Comparison of ENCODE assay signal across 17 cellular contexts in the genomic region with DNA sequence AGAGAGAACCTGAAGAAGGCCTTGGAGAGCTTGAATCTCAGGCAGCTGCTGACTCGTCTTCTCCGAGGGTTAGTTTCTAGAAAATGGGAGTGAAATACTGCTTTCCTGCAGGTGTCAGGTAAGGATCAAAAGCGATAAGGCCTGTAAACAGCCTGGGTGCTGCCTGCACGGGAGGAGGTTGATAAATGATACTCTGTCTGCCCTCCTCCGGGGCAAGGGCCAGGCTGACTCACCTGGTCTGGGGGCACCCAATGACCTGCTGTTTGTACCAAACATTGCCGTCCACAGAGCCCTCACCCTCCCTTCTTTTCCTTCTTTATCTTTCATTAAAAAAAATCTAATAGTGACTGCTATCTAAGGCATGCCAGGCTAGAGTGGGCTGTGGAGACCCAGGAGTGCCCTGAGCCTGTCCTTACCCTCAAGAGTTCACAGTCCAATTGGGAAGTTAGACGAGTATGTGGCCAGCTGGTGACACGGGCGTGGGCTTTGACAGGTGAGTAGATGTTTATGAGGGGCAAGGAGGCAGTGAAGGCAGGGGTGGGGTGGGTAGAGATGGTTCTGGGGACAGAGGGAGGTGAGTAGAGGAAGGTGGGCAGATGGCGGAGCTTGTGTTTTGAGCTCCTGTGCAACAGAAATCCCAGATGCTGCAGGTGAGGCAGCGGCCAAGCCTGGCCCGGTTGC. TPM values are rescaled to one million over a fixed set of nuclear protein-coding genes. Genes with fewer than 3 reads are reported as not detected.
DNase-seq lines count a peak whose midpoint lies in the region; ATAC-seq, FAIRE-seq and TF ChIP-seq lines count a peak whose summit lies in the region.
"Had no signal": no experiment of that assay in that cellular context is flagged by ENCODE, and none has a peak within 500 bp of the region (broad histone marks: within the 10 kb centered on the region; RNA-seq: fewer than 3 reads in every experiment).

No MANE protein-coding gene starts in this region.

- H3K27ac Mint-ChIP-seq in endodermal cell, result no peak overlapping the region

- H3K4me3 ChIP-seq in colonic mucosa, result no peak overlapping the region
- no peak overlapping the region for H3K4me3 ChIP-seq in pancreas
- no peak overlapping the region for H3K4me3 ChIP-seq in endodermal cell (ENCODE audit: low read length)
- H3K4me3 ChIP-seq: SJCRH30 had no signal

- WGBS in pancreas, 2 donors, result 45 to 49% methylated on average over 12 of the region's 12 CpGs
- 82 to 90% methylated on average over 7 to 12 of the region's 12 CpGs for WGBS in endodermal cell (ENCODE audit: insufficient coverage in 1 of 2, insufficient read length in 1 of 2), 2 experiments

- no peaks in the 10 kb centered on the region for H3K36me3 Mint-ChIP-seq in endodermal cell (ENCODE audit: low read depth)
- H3K36me3 Mint-ChIP-seq: CD8-positive, alpha-beta memory T cell had no signal

- H3K27me3 ChIP-seq in colonic mucosa (no peaks in the 10 kb centered on the region), pancreas (no peaks in the 10 kb centered on the region), endodermal cell (ENCODE audit: control insufficient read depth, insufficient read depth, low read length, poor library complexity, severe bottlenecking) (no peaks in the 10 kb centered on the region)
- H3K27me3 ChIP-seq: SJCRH30 had no signal

- no peaks in the 10 kb centered on the region for H3K9me3 Mint-ChIP-seq in endodermal cell
- H3K9me3 Mint-ChIP-seq: CD8-positive, alpha-beta memory T cell had no signal

- no peaks in the 10 kb centered on the region for H3K27me3 Mint-ChIP-seq in endodermal cell (ENCODE audit: insufficient read depth)

- H3K36me3 ChIP-seq in colonic mucosa (no peaks in the 10 kb centered on the region), pancreas (no peaks in the 10 kb centered on the region), endodermal cell (ENCODE audit: control insufficient read depth, insufficient read depth, low read length) (no peaks in the 10 kb centered on the region)
- H3K36me3 ChIP-seq: SJCRH30 had no signal

- DNase-seq in NCI-H2107 treated with DMSO at 0.1 percent for 48 hours (lab: John Stamatoyannopoulos, UW; ENCODE audit: unreplicated experiment) (peak; percentile 62), NCI-H2107 (lab: John Stamatoyannopoulos, UW) (no peak), NCI-H2196 (lab: John Stamatoyannopoulos, UW; ENCODE audit: unreplicated experiment) (peak; percentile 38), colonic mucosa (peak; percentile 70), pancreas (no peak), endodermal cell (no peak), RKO (ENCODE audit: low spot score) (no peak)
- DNase-seq: 8988T, GF-D8, GOT3, NCI-H1092, NCI-H1694, SJCRH30 had no signal

- no peaks in the 10 kb centered on the region for H3K4me1 Mint-ChIP-seq in endodermal cell
- H3K4me1 Mint-ChIP-seq: CD8-positive, alpha-beta memory T cell had no signal

- H3K9me3 ChIP-seq in colonic mucosa (no peaks in the 10 kb centered on the region), pancreas (no peaks in the 10 kb centered on the region), endodermal cell (ENCODE audit: control insufficient read depth, low read length) (no peaks in the 10 kb centered on the region)
- H3K9me3 ChIP-seq: SJCRH30 had no signal

- peaks cover 9% of the 10 kb centered on the region for H3K4me1 ChIP-seq in colonic mucosa
- peaks cover 10 to 19% (median 15%) of the 10 kb centered on the region in 3 donors for H3K4me1 ChIP-seq in pancreas
- peaks cover 3% of the 10 kb centered on the region for H3K4me1 ChIP-seq in endodermal cell (ENCODE audit: control insufficient read depth, insufficient read depth, low read length)

- intact Hi-C loops in colonic mucosa (cut with DNase I) (no loop called here), pancreas (cut with DNase I) (no loop called here)

- TF ChIP-seq CTCF in colonic mucosa (IDR thresholded peaks at IDR 0.05) (no peak), pancreas (IDR thresholded peaks at IDR 0.05) (no peak), endodermal cell (conservative IDR thresholded peaks at IDR 0.05) (no peak)

- ATAC-seq in pancreas, result peak; percentile 23 to 75 (median 63)
- no peak for ATAC-seq in HG03442 (IDR thresholded peaks at IDR 0.05; ENCODE audit: unreplicated experiment)

- FAIRE-seq in pancreas (lab: Jason Lieb, UNC), result no peak
- FAIRE-seq: GM12892 had no signal

- H3K9ac ChIP-seq in colonic mucosa (ENCODE audit: low read depth in 2 of 2, low read length in 2 of 2) (peak overlapping the region in 1 of 2 donors; percentile 28), endodermal cell (ENCODE audit: extremely low read depth, low read length, poor library complexity, severe bottlenecking) (no peak overlapping the region)

- no peak overlapping the region for H3K4me3 Mint-ChIP-seq in endodermal cell
- H3K4me3 Mint-ChIP-seq: CD8-positive, alpha-beta memory T cell had no signal

- H3K27ac ChIP-seq in colonic mucosa (peak overlapping the region; percentile 20), pancreas (peak overlapping the region in 1 of 4 donors; percentile 19), endodermal cell (ENCODE audit: low read depth, low read length) (no peak overlapping the region)
- H3K27ac ChIP-seq: SJCRH30 had no signal

RNA-seq across cellular contexts. Expression of gene EDN2, which starts 16.3 kb away (rescaled TPM):
- total RNA-seq in colonic mucosa (10 to 100 TPM in 1 of 2 donors, 1 to 10 TPM in 1; 3.3 to 13.5 TPM), pancreas (1 to 10 TPM; 1.2 to 3.0 (median 1.6) TPM), endodermal cell (not detected)
- 1 to 10 TPM; 2.9 to 8.3 TPM for polyA plus RNA-seq in pancreas
- polyA plus RNA-seq in endodermal cell (2013, experiment 1 of 2), result 0.18 TPM
- polyA plus RNA-seq in endodermal cell (2013, experiment 2 of 2), result not detected
- total RNA-seq: CD8-positive, alpha-beta memory T cell; NCI-H460 had no signal
- polyA plus RNA-seq: CD8-positive, alpha-beta memory T cell had no signal

Comparison
In these comparisons a context has a peak if more than half of its experiments do, and no peak if none do; other contexts are left out.
1. DNase-seq: peak in NCI-H2107 treated with DMSO at 0.1 percent for 48 hours (single experiment), NCI-H2196 (single experiment) and colonic mucosa (single experiment); none in NCI-H2107 (single experiment), pancreas (0 of 6), endodermal cell (single experiment) and RKO (single experiment).